In the genomic region with DNA sequence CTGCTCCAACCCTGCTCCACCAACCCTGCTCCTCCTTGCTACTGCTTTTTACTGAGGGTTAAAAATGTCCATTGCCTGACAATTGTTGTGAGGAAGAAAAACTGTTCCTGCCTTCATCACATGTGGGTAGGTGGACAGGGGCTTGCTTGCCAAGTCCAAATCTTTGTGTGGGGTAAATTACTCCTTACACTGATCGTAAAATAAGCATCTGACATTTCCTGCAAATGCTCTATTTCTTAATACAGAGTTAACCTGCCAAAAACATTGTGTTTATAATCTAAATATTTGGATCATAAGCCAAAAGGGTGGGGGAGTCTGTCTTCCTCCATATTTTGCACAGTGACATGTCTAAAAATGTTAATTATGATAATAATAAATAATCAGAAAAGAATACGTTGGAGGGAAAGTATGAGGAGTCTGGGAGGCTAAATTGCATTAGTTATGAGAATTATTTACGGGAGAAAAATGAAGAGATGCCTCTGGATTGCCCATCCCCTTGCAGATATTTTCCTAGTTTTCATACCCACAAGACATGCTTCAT, we compare ENCODE assay signal across 21 cellular contexts.
DNase-seq lines count a peak whose midpoint lies in the region; ATAC-seq, FAIRE-seq and TF ChIP-seq lines count a peak whose summit lies in the region.
"Had no signal": no experiment of that assay in that cellular context is flagged by ENCODE, and none has a peak within 500 bp of the region (broad histone marks: within the 10 kb centered on the region; RNA-seq: fewer than 3 reads in every experiment).

No MANE protein-coding gene starts in this region.

- no peak for TF ChIP-seq POLR2A in IMR-90 (IDR thresholded peaks at IDR 0.05; ENCODE audit: low read depth, low read length)

- H3K27me3 ChIP-seq in IMR-90 (ENCODE audit: control insufficient read depth, insufficient read depth, low read length) (no peaks in the 10 kb centered on the region), stomach smooth muscle (ENCODE audit: control insufficient read depth in 1 of 2, insufficient read depth in 2 of 2, low read length in 2 of 2) (no peaks in the 10 kb centered on the region), heart right ventricle (no peaks in the 10 kb centered on the region)

- H3K79me1 ChIP-seq in IMR-90 (ENCODE audit: low read depth in 1 of 2, low read length in 2 of 2), result no peaks in the 10 kb centered on the region

- in situ Hi-C loops in IMR-90 (cut with MboI; ENCODE audit: low sequenced_read_pairs), result no loop called here

- 0 out of 2 replicates have a peak overlapping the region, but pooled peaks have one; percentile 32 for H2BK20ac ChIP-seq in IMR-90 (ENCODE audit: low read depth, low read length)

- H3K4ac ChIP-seq in IMR-90 (ENCODE audit: low read depth, low read length), result peak overlapping the region; percentile 41; the same call in 1 of the 2 replicates

- no peak overlapping the region for H3K27ac Mint-ChIP-seq in chondrocyte (ENCODE audit: unreplicated experiment)

- H3K4me3 ChIP-seq in IMR-90 (ENCODE audit: insufficient read depth, low read depth, low read length) (no peak overlapping the region), fibroblast of villous mesenchyme (ENCODE audit: low read depth, low read length) (no peak overlapping the region), stomach smooth muscle (ENCODE audit: low read length in 2 of 2) (no peak overlapping the region), heart right ventricle (no peak overlapping the region)
- H3K4me3 ChIP-seq: A549, GM12878 had no signal

- H3K27ac ChIP-seq in IMR-90 (ENCODE audit: insufficient read depth, low read length) (peak overlapping the region; percentile 43; the same call in 1 of the 2 replicates), stomach smooth muscle (ENCODE audit: low read length) (peak overlapping the region; percentile 59), heart right ventricle (no peak overlapping the region)
- H3K27ac ChIP-seq: A549 had no signal

- TF ChIP-seq RAD21 in IMR-90 (IDR thresholded peaks at IDR 0.05; ENCODE audit: low read length), result no peak

- peak; percentile 91 for FAIRE-seq in endometrium (lab: Jason Lieb, UNC)
- FAIRE-seq: A549, GM12878, GM18507, H1, RCC 7860 had no signal

- no peaks in the 10 kb centered on the region for H3K9me3 Mint-ChIP-seq in chondrocyte (ENCODE audit: low read depth)

- no peak overlapping the region for H2BK5ac ChIP-seq in IMR-90 (ENCODE audit: low read depth, low read length, poor library complexity, severe bottlenecking)

- no peak overlapping the region for H2AK5ac ChIP-seq in IMR-90 (ENCODE audit: low read depth, low read length)

- intact Hi-C loops in IMR-90 (cut with micrococcal nuclease) (no loop called here), head of caudate nucleus (cut with DNase I) (no loop called here), heart right ventricle (cut with DNase I) (loop anchor here in 1 of 10 donors (10.0 kb wide), 1 partner anchor 75 kb away; no protein-coding TSS in a partner anchor)

- 100% methylated on average over 2 of the region's 3 CpGs; no CpG with 5 or more reads in 1 of the 2 experiments for WGBS in IMR-90 (ENCODE audit: extremely low coverage in 2 of 2, insufficient read length in 1 of 2), 2 experiments
- WGBS in heart right ventricle, 2 donors, result 72 to 76% methylated on average over 3 of the region's 3 CpGs

- dilution Hi-C loops in IMR-90 (cut with HindIII; ENCODE audit: low sequenced_read_pairs, unreplicated experiment), result no loop called here

- no TSS peak for BruUV-seq in IMR-90 (replicated peaks; lab: Mats Ljungman, UMichigan)

- H3K36me3 Mint-ChIP-seq in chondrocyte (ENCODE audit: low read depth), result no peaks in the 10 kb centered on the region

- H3K9ac ChIP-seq in IMR-90 (ENCODE audit: low read depth, low read length) (no peak overlapping the region), stomach smooth muscle (ENCODE audit: low read length in 2 of 2) (peak overlapping the region in 1 of 2 donors; percentile 53)

- POLR2A ChIA-PET in IMR-90 (lab: Charles Lee; ENCODE audit: unreplicated experiment), result no interaction called here

- H3K36me3 ChIP-seq in IMR-90 (ENCODE audit: control insufficient read depth, insufficient read depth, low read length) (no peaks in the 10 kb centered on the region), stomach smooth muscle (ENCODE audit: control insufficient read depth in 2 of 2, insufficient read depth in 2 of 2, low read length in 2 of 2) (no peaks in the 10 kb centered on the region), heart right ventricle (no peaks in the 10 kb centered on the region)

- peak overlapping the region; percentile 69; the same call in 1 of the 2 replicates for H3K18ac ChIP-seq in IMR-90 (ENCODE audit: low read depth, low read length)

- no peak overlapping the region for H4K8ac ChIP-seq in IMR-90 (ENCODE audit: low read depth in 2 of 2, low read length in 2 of 2)

- H3K4me1 Mint-ChIP-seq in chondrocyte (ENCODE audit: low read depth), result peaks cover 30% of the 10 kb centered on the region

- CTCF ChIA-PET in IMR-90 (lab: Yijun Ruan, JAX), result no interaction called here

- no peaks in the 10 kb centered on the region for H3K9me1 ChIP-seq in IMR-90 (ENCODE audit: insufficient read depth, low read length)

- no peaks in the 10 kb centered on the region for H3K27me3 Mint-ChIP-seq in chondrocyte (ENCODE audit: low read depth)

- no peak for TF ChIP-seq CTCF in IMR-90 (conservative IDR thresholded peaks at IDR 0.05; ENCODE audit: low read depth, low read length)
- no peak for TF ChIP-seq CTCF in fibroblast of villous mesenchyme (IDR thresholded peaks at IDR 0.05; ENCODE audit: insufficient read depth, low read depth, low read length)
- TF ChIP-seq CTCF in chondrocyte (IDR thresholded peaks at IDR 0.05), result no peak
- TF ChIP-seq CTCF in heart right ventricle (IDR thresholded peaks at IDR 0.05), result no peak

- H4K91ac ChIP-seq in IMR-90 (ENCODE audit: insufficient read depth, low read depth, low read length), result no peak overlapping the region

- peak overlapping the region; percentile 59; the same call in 1 of the 2 replicates for H4K5ac ChIP-seq in IMR-90 (ENCODE audit: low read depth, low read length)

- DNase-seq in IMR-90, result peak; percentile 35
- DNase-seq in fibroblast of villous mesenchyme (ENCODE audit: low read depth), result peak; percentile 63
- no peak for DNase-seq in chondrocyte (ENCODE audit: low spot score)
- DNase-seq in head of caudate nucleus, result no peak
- DNase-seq in heart right ventricle, result no peak
- DNase-seq: DND-41, GDM1, KG1, NCI-H1092 treated with DMSO at 0.1 percent for 48 hours, NCI-H2107, NCI-H2227 treated with DMSO at 0.1 percent for 48 hours, NCI-H526 treated with DMSO at 0.1 percent for 48 hours, Right ventricle myocardium superior had no signal

- H2BK15ac ChIP-seq in IMR-90 (ENCODE audit: low read depth, low read length), result peak overlapping the region; percentile 11; the same call in 1 of the 3 replicates

- peak overlapping the region; percentile 30; the same call in 1 of the 2 replicates for H2BK120ac ChIP-seq in IMR-90 (ENCODE audit: low read depth, low read length)

- H2AFZ ChIP-seq in IMR-90 (replicated peaks; ENCODE audit: low read length, poor library complexity), result no peak overlapping the region

- H3K56ac ChIP-seq in IMR-90 (ENCODE audit: extremely low read depth, insufficient read depth, low read length), result no peak overlapping the region

- no peak overlapping the region for H2AK9ac ChIP-seq in IMR-90 (replicated peaks; ENCODE audit: low read depth, low read length, poor library complexity)

- H3K4me2 ChIP-seq in IMR-90 (ENCODE audit: low read depth, low read length), result no peak overlapping the region; the same call in 1 of the 2 replicates
- H3K4me2 ChIP-seq: A549 had no signal

- H3K9me3 ChIP-seq in IMR-90 (ENCODE audit: control insufficient read depth, insufficient read depth, low read length) (no peaks in the 10 kb centered on the region), stomach smooth muscle (ENCODE audit: control insufficient read depth in 2 of 2, low read length in 2 of 2) (no peaks in the 10 kb centered on the region), heart right ventricle (no peaks in the 10 kb centered on the region)
- H3K9me3 ChIP-seq: A549 had no signal

- H3K14ac ChIP-seq in IMR-90 (replicated peaks; ENCODE audit: low read depth, low read length), result 0 out of 2 replicates have a peak overlapping the region, but pooled peaks have one; percentile 65

- ATAC-seq in IMR-90 (ENCODE audit: low read depth) (peak; percentile 52), HG03280 (IDR thresholded peaks at IDR 0.05; ENCODE audit: unreplicated experiment) (no peak), heart right ventricle (no peak)
- ATAC-seq: A549, GM12878 had no signal

- no peak overlapping the region for H3K23ac ChIP-seq in IMR-90 (ENCODE audit: low read depth, low read length)

- H3K4me3 Mint-ChIP-seq in chondrocyte (ENCODE audit: unreplicated experiment), result no peak overlapping the region

- H4K20me1 ChIP-seq in IMR-90 (ENCODE audit: insufficient read depth, low read length), result no peaks in the 10 kb centered on the region

- H3K4me1 ChIP-seq in IMR-90 (ENCODE audit: control insufficient read depth, insufficient read depth, low read length) (peaks cover 17% of the 10 kb centered on the region), stomach smooth muscle (ENCODE audit: control insufficient read depth, insufficient read depth, low read length) (peaks cover 26% of the 10 kb centered on the region), heart right ventricle (peaks cover 0 to 21% (median 6%) of the 10 kb centered on the region in 9 donors)

TF ChIP-seq in IMR-90, 13 proteins besides CTCF, POLR2A, EP300 and RAD21 (continues in another document):
- TF ChIP-seq SMC3 (IDR thresholded peaks at IDR 0.05; ENCODE audit: low read depth, low read length) (no peak), FOS (IDR thresholded peaks at IDR 0.05; ENCODE audit: low read depth, low read length) (no peak), NFE2L2 (IDR thresholded peaks at IDR 0.05; ENCODE audit: low read depth, low read length) (no peak), MAZ (IDR thresholded peaks at IDR 0.05; ENCODE audit: borderline replicate concordance, low read depth, low read length) (no peak), BHLHE40 (IDR thresholded peaks at IDR 0.05; ENCODE audit: low read depth, low read length) (no peak), MAFK (IDR thresholded peaks at IDR 0.05; ENCODE audit: low read depth, low read length) (no peak), RFX5 (IDR thresholded peaks at IDR 0.05; ENCODE audit: low read depth, low read length) (no peak), CHD1 (IDR thresholded peaks at IDR 0.05; ENCODE audit: low read depth, low read length) (no peak), CEBPB (IDR thresholded peaks at IDR 0.05; ENCODE audit: low read depth, low read length) (no peak)
- TF ChIP-seq, protein P1, sequence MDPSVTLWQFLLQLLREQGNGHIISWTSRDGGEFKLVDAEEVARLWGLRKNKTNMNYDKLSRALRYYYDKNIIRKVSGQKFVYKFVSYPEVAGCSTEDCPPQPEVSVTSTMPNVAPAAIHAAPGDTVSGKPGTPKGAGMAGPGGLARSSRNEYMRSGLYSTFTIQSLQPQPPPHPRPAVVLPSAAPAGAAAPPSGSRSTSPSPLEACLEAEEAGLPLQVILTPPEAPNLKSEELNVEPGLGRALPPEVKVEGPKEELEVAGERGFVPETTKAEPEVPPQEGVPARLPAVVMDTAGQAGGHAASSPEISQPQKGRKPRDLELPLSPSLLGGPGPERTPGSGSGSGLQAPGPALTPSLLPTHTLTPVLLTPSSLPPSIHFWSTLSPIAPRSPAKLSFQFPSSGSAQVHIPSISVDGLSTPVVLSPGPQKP (IDR thresholded peaks at IDR 0.05; ENCODE audit: borderline replicate concordance, low read depth, low read length), result no peak

Comparison
In these comparisons a context has a peak if more than half of its experiments do, and no peak if none do; other contexts are left out.
1. DNase-seq: peak in IMR-90 (single experiment) and fibroblast of villous mesenchyme (single experiment); none in chondrocyte (single experiment), head of caudate nucleus (0 of 42) and heart right ventricle (0 of 2).
2. H3K27ac ChIP-seq: peak in IMR-90 (single experiment) and stomach smooth muscle (single experiment); none in heart right ventricle (0 of 10).